In genomic region chr10:119023553-119023868, GRCh38 we compare ENCODE assay signal across 21 cellular contexts. TPM values are rescaled to one million over a fixed set of nuclear protein-coding genes. Genes with fewer than 3 reads are reported as not detected.
DNase-seq lines count a peak whose midpoint lies in the region; ATAC-seq and TF ChIP-seq lines count a peak whose summit lies in the region.
"Had no signal": no experiment of that assay in that cellular context is flagged by ENCODE, and none has a peak within 500 bp of the region (broad histone marks: within the 10 kb centered on the region; RNA-seq: fewer than 3 reads in every experiment).

No MANE protein-coding gene starts in this region.

- H3K36me3 ChIP-seq in RWPE2 (ENCODE audit: low read depth), result no peaks in the 10 kb centered on the region
- no peaks in the 10 kb centered on the region for H3K36me3 ChIP-seq in mesendoderm (ENCODE audit: control insufficient read depth, insufficient read depth, low read length)
- H3K36me3 ChIP-seq in MM.1S (replicated peaks; ENCODE audit: insufficient read depth, low read length), result no peaks in the 10 kb centered on the region
- H3K36me3 ChIP-seq in heart right ventricle, result no peaks in the 10 kb centered on the region

- H2BK120ac ChIP-seq in mesendoderm (ENCODE audit: low read depth, low read length), result no peak overlapping the region

- no peaks in the 10 kb centered on the region for H3K79me1 ChIP-seq in mesendoderm (ENCODE audit: low read length)

- H3K27ac ChIP-seq in RWPE2 (ENCODE audit: poor library complexity, severe bottlenecking) (peak overlapping the region; percentile 66), mesendoderm (ENCODE audit: low read depth, low read length) (peak overlapping the region; percentile 73), MM.1S (ENCODE audit: low read length) (no peak overlapping the region), heart right ventricle (no peak overlapping the region)
- H3K27ac ChIP-seq: 22Rv1, dorsolateral prefrontal cortex had no signal

- no peak overlapping the region for H2BK5ac ChIP-seq in mesendoderm (ENCODE audit: low read length)

- H3K27ac Mint-ChIP-seq in type B pancreatic cell, result no peak overlapping the region
- H3K27ac Mint-ChIP-seq: activated naive CD8-positive, alpha-beta T cell treated with anti-CD3 and anti-CD28 coated beads, Interleukin-2, amount 10 ng/mL, durations not matched to agents 7 days and 5 days; CD4-positive, alpha-beta memory T cell; stimulated activated effector memory CD8-positive, alpha-beta T cell treated with anti-CD3 and anti-CD28 coated beads, Interleukin-12 subunit alpha, Interleukin-12 subunit beta, amount 100 ng/mL, for 72 hours had no signal

- no peak for TF ChIP-seq CTCF in RWPE2 (IDR thresholded peaks at IDR 0.05; ENCODE audit: poor library complexity, severe bottlenecking)
- TF ChIP-seq CTCF in type B pancreatic cell (conservative IDR thresholded peaks at IDR 0.05), result no peak
- no peak for TF ChIP-seq CTCF in MM.1S (IDR thresholded peaks at IDR 0.05; ENCODE audit: low read length)
- no peak for TF ChIP-seq CTCF in heart right ventricle (IDR thresholded peaks at IDR 0.05)

- H4K5ac ChIP-seq in mesendoderm (ENCODE audit: low read length), result no peak overlapping the region

- no peak overlapping the region for H3K56ac ChIP-seq in mesendoderm (ENCODE audit: low read length)

- H2BK15ac ChIP-seq in mesendoderm (replicated peaks; ENCODE audit: low read depth), result no peak overlapping the region

- no peak overlapping the region for H2AK5ac ChIP-seq in mesendoderm (ENCODE audit: low read length)

- DNase-seq in NCI-H1417 (lab: John Stamatoyannopoulos, UW) (peak in 2 of 3 experiments; percentile 6 to 45), NCI-H1417 treated with DMSO at 0.1 percent for 48 hours (lab: John Stamatoyannopoulos, UW) (no peak), RWPE2 (ENCODE audit: low spot score) (no peak), mesendoderm (no peak), type B pancreatic cell (ENCODE audit: extremely low spot score, unreplicated experiment) (peak; percentile 32), MM.1S (no peak), heart right ventricle (no peak)
- DNase-seq: activated CD4-positive, alpha-beta T cell treated with anti-CD3 and anti-CD28 coated beads, Interleukin-2, amount 50 U/mL, for 48 hours; activated effector memory CD4-positive, alpha-beta T cell treated with Interleukin-2 at 50 U/mL for 16 hours; activated naive CD8-positive, alpha-beta T cell treated with anti-CD3 and anti-CD28 coated beads, Interleukin-2, amount 10 ng/mL, durations not matched to agents 7 days and 5 days; activated T-cell treated with anti-CD3 and anti-CD28 coated beads for 4 hours; CD4-positive, alpha-beta memory T cell; dorsolateral prefrontal cortex; Karpas-422; NCI-H1048; NCI-H2029 treated with DMSO at 0.1 percent for 48 hours; SHP77 treated with DMSO at 0.1 percent for 48 hours had no signal

- H3K9me3 ChIP-seq in RWPE2 (ENCODE audit: severe bottlenecking) (no peaks in the 10 kb centered on the region), MM.1S (replicated peaks; ENCODE audit: insufficient read depth, low read length) (no peaks in the 10 kb centered on the region), heart right ventricle (peaks cover 0 to 5% (median 0%) of the 10 kb centered on the region in 11 donors)

- no peaks in the 10 kb centered on the region for H3K79me2 ChIP-seq in mesendoderm (ENCODE audit: control insufficient read depth, insufficient read depth, low read length)
- H3K79me2 ChIP-seq in MM.1S (ENCODE audit: low read length), result no peaks in the 10 kb centered on the region

- H3K4me1 ChIP-seq in RWPE2 (ENCODE audit: insufficient read depth, poor library complexity, severe bottlenecking) (peaks cover 38% of the 10 kb centered on the region), mesendoderm (ENCODE audit: control insufficient read depth, low read depth, low read length) (peaks cover 6% of the 10 kb centered on the region), MM.1S (ENCODE audit: low read length) (no peaks in the 10 kb centered on the region), heart right ventricle (peaks cover 0 to 35% (median 17%) of the 10 kb centered on the region in 9 donors)

- no peak overlapping the region for H3K4me3 ChIP-seq in RWPE2 (ENCODE audit: severe bottlenecking)
- H3K4me3 ChIP-seq in mesendoderm (ENCODE audit: low read length), result no peak overlapping the region
- no peak overlapping the region for H3K4me3 ChIP-seq in MM.1S (ENCODE audit: low read length)
- no peak overlapping the region for H3K4me3 ChIP-seq in heart right ventricle
- H3K4me3 ChIP-seq: dorsolateral prefrontal cortex, lung had no signal

- no peak overlapping the region for H3K23ac ChIP-seq in mesendoderm (ENCODE audit: low read length)

- H4K8ac ChIP-seq in mesendoderm (ENCODE audit: low read depth, low read length), result no peak overlapping the region

- no CpG with 5 or more reads among the region's 8 CpGs for WGBS in mesendoderm (ENCODE audit: extremely low coverage, insufficient coverage, low lambda C conversion rate)
- 66 to 69% methylated on average over 8 of the region's 8 CpGs for WGBS in heart right ventricle, 2 donors

- peak overlapping the region; percentile 3 for H3K18ac ChIP-seq in mesendoderm (ENCODE audit: low read length)

- H3K4me1 Mint-ChIP-seq in type B pancreatic cell (ENCODE audit: unreplicated experiment), result peaks cover 4% of the 10 kb centered on the region
- H3K4me1 Mint-ChIP-seq: activated naive CD8-positive, alpha-beta T cell treated with anti-CD3 and anti-CD28 coated beads, Interleukin-2, amount 10 ng/mL, durations not matched to agents 7 days and 5 days had no signal

- intact Hi-C loops in heart right ventricle (cut with DNase I), result loop anchor here in 2 of 10 donors (5.0 kb wide), 2 partner anchors 51 to 56 kb away; no protein-coding TSS in a partner anchor

- H3K9me3 Mint-ChIP-seq in type B pancreatic cell, result no peaks in the 10 kb centered on the region
- H3K9me3 Mint-ChIP-seq: activated naive CD8-positive, alpha-beta T cell treated with anti-CD3 and anti-CD28 coated beads, Interleukin-2, amount 10 ng/mL, durations not matched to agents 7 days and 5 days; stimulated activated effector memory CD8-positive, alpha-beta T cell treated with anti-CD3 and anti-CD28 coated beads, Interleukin-12 subunit alpha, Interleukin-12 subunit beta, amount 100 ng/mL, for 72 hours had no signal

- H3K9me2 ChIP-seq in MM.1S (replicated peaks; ENCODE audit: insufficient read depth, low read length), result no peaks in the 10 kb centered on the region

- no peak overlapping the region for H3K4me3 Mint-ChIP-seq in type B pancreatic cell
- H3K4me3 Mint-ChIP-seq: activated naive CD8-positive, alpha-beta T cell treated with anti-CD3 and anti-CD28 coated beads, Interleukin-2, amount 10 ng/mL, durations not matched to agents 7 days and 5 days; CD4-positive, alpha-beta memory T cell; stimulated activated effector memory CD8-positive, alpha-beta T cell treated with anti-CD3 and anti-CD28 coated beads, Interleukin-12 subunit alpha, Interleukin-12 subunit beta, amount 100 ng/mL, for 72 hours had no signal

- H3K27me3 ChIP-seq in RWPE2 (ENCODE audit: insufficient read depth, poor library complexity, severe bottlenecking), result no peaks in the 10 kb centered on the region
- no peaks in the 10 kb centered on the region for H3K27me3 ChIP-seq in mesendoderm (ENCODE audit: insufficient read depth, low read length, poor library complexity)
- no peaks in the 10 kb centered on the region for H3K27me3 ChIP-seq in MM.1S (replicated peaks; ENCODE audit: insufficient read depth, low read length)
- H3K27me3 ChIP-seq in heart right ventricle, result peaks cover 0 to under 1% (median 0%) of the 10 kb centered on the region in 7 donors
- H3K27me3 ChIP-seq: dorsolateral prefrontal cortex had no signal

- no peaks in the 10 kb centered on the region for H3K36me3 Mint-ChIP-seq in type B pancreatic cell
- H3K36me3 Mint-ChIP-seq: activated naive CD8-positive, alpha-beta T cell treated with anti-CD3 and anti-CD28 coated beads, Interleukin-2, amount 10 ng/mL, durations not matched to agents 7 days and 5 days; CD4-positive, alpha-beta memory T cell; stimulated activated effector memory CD8-positive, alpha-beta T cell treated with anti-CD3 and anti-CD28 coated beads, Interleukin-12 subunit alpha, Interleukin-12 subunit beta, amount 100 ng/mL, for 72 hours had no signal

- peaks cover 7% of the 10 kb centered on the region for H3K27me3 Mint-ChIP-seq in type B pancreatic cell

- H3K9ac ChIP-seq in mesendoderm (ENCODE audit: low read length) (no peak overlapping the region), MM.1S (ENCODE audit: low read length) (no peak overlapping the region)

- ATAC-seq in RWPE2 (ENCODE audit: low read depth) (no peak), GM18870 (IDR thresholded peaks at IDR 0.05; ENCODE audit: unreplicated experiment) (no peak), heart right ventricle (no peak)
- ATAC-seq: stimulated activated effector memory CD8-positive, alpha-beta T cell treated with anti-CD3 and anti-CD28 coated beads, Interleukin-12 subunit alpha, Interleukin-12 subunit beta, amount 100 ng/mL, for 72 hours had no signal

- H3K4ac ChIP-seq in mesendoderm (ENCODE audit: low read depth, low read length), result peak overlapping the region; percentile 0

- H3K4me2 ChIP-seq in mesendoderm (ENCODE audit: low read length), result no peak overlapping the region
- H3K4me2 ChIP-seq in MM.1S (ENCODE audit: low read depth, low read length), result no peak overlapping the region

- no peak overlapping the region for H2AFZ ChIP-seq in MM.1S (ENCODE audit: low read length)

- H4K20me1 ChIP-seq in MM.1S (ENCODE audit: insufficient read depth, low read length), result no peaks in the 10 kb centered on the region

- H3F3A ChIP-seq in MM.1S (ENCODE audit: insufficient read depth, low read length), result no peaks in the 10 kb centered on the region

RNA-seq across cellular contexts. Expression of gene NANOS1, which starts 6.0 kb away (rescaled TPM):
- polyA plus RNA-seq in mesendoderm (2013, experiment 1 of 2), result 4.6 TPM
- 5.0 TPM for polyA plus RNA-seq in mesendoderm (2013, experiment 2 of 2)
- total RNA-seq in type B pancreatic cell (ENCODE audit: low replicate concordance) (10.1 and 14.4 TPM in 2 replicates), heart right ventricle (10 to 100 TPM in 3 of 10 donors, 1 to 10 TPM in 7; 3.9 to 12.6 (median 7.3) TPM)
- polyA plus RNA-seq in heart right ventricle, result 10 to 100 TPM in 1 of 2 donors, 1 to 10 TPM in 1; 2.9 to 26.1 TPM

RNA-seq across cellular contexts. Expression of gene EIF3A, which starts 57.1 kb away (rescaled TPM):
- polyA plus RNA-seq in mesendoderm (2013, experiment 1 of 2), result 166 TPM
- polyA plus RNA-seq in mesendoderm (2013, experiment 2 of 2), result 166 TPM
- 132 and 141 TPM in 2 replicates for total RNA-seq in type B pancreatic cell (ENCODE audit: low replicate concordance)
- total RNA-seq in heart right ventricle, result 100 to 1,000 TPM in 9 of 10 donors, 10 to 100 TPM in 1; 94.8 to 139 (median 126) TPM
- 10 to 100 TPM; 46.9 to 47.3 TPM for polyA plus RNA-seq in heart right ventricle

Comparison
In these comparisons a context has a peak if more than half of its experiments do, and no peak if none do; other contexts are left out.
1. DNase-seq: peak in NCI-H1417 (2 of 3) and type B pancreatic cell (single experiment); none in NCI-H1417 treated with DMSO at 0.1 percent for 48 hours (single experiment), RWPE2 (single experiment), mesendoderm (single experiment), MM.1S (single experiment) and heart right ventricle (0 of 2).
2. H3K27ac ChIP-seq: peak in RWPE2 (single experiment) and mesendoderm (single experiment); none in MM.1S (single experiment) and heart right ventricle (0 of 10).